Comparison of ENCODE assay signal across 13 cellular contexts in the genomic region with DNA sequence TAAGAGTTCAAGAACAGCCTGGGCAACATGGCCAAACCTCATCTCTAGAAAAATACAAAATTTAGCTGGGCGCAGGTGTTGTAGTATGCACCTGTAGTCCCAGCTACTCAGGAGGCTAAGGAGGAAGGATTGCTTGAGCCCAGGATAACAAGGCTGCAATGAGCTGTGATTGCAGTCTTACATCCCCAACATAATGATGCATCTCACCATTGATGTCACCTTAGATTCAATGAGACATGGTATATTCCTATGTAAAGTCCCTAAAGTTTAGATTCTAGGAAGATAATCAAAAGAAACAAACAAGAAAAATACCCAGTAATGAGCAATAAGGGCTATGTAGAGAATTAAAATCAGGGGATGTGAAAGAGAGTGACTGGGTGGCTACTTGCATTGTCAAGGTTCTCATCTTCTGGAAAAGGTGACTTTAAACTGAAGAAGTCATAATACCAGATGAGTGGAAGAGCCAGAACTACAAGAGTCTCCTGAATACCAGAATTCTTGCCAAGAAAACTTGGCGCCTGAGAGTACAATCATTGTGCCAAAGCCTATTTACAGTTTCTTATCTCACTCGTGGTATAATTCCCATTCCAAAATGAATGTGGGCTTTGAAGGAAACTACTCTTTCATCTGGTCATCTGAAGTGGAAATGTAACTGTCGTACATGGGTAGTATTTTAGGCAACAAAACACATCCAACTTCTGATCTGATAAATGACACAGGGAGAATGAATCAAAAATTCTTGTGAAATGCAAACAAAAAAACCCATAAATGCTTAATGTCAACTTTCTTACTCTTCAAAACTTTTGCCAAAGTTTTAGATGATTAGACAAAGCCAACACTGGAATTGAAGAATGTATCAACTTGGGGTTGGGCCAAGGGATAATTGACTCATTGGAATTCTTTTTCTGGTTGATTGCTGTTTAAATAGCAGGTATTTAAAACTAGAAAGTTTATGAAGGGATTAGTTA.
A peak's percentile ranks its signal among the peaks of the same experiment; 100 is the strongest.
DNase-seq lines count a peak whose midpoint lies in the region; ATAC-seq, FAIRE-seq and TF ChIP-seq lines count a peak whose summit lies in the region.
"Had no signal": no experiment of that assay in that cellular context is flagged by ENCODE, and none has a peak within 500 bp of the region (broad histone marks: within the 10 kb centered on the region; RNA-seq: fewer than 3 reads in every experiment).

No MANE protein-coding gene starts in this region.

- peaks cover 5% of the 10 kb centered on the region for H3K4me1 ChIP-seq in mucosa of descending colon (ENCODE audit: low read depth)

- no peaks in the 10 kb centered on the region for H3K36me3 ChIP-seq in mucosa of descending colon (ENCODE audit: low read depth)

- no peaks in the 10 kb centered on the region for H3K9me3 ChIP-seq in mucosa of descending colon

- intact Hi-C loops in mucosa of descending colon (cut with DNase I, micrococcal nuclease), result no loop called here

- FAIRE-seq in endometrium (lab: Jason Lieb, UNC), result peak; percentile 96
- FAIRE-seq: HTR-8/SVneo, TTC549 had no signal

- no peak overlapping the region for H3K4me3 ChIP-seq in mucosa of descending colon
- H3K4me3 ChIP-seq in coronary artery, result no peak overlapping the region

- peak; percentile 85 for ATAC-seq in mucosa of descending colon
- ATAC-seq in GM21619 (IDR thresholded peaks at IDR 0.05; ENCODE audit: unreplicated experiment), result no peak
- ATAC-seq: CD8-positive, alpha-beta T cell had no signal

- DNase-seq in AG09319 (ENCODE audit: extremely low read depth, low read depth) (peak; percentile 53), HS-27A (ENCODE audit: low read depth) (peak; percentile 31), mucosa of descending colon (peak in 1 of 3 donors; percentile 53), GM19240 (ENCODE audit: insufficient read length, low spot score) (no peak), coronary artery (ENCODE audit: low spot score) (no peak), HPDE6-E6E7 (ENCODE audit: extremely low spot score) (no peak)
- DNase-seq: activated T-cell treated with anti-CD3 and anti-CD28 coated beads, Interleukin-2, amount 50 U/mL, for 48 hours; CD8-positive, alpha-beta T cell; head of caudate nucleus had no signal

- TF ChIP-seq CTCF in AG09319 (IDR thresholded peaks at IDR 0.05; ENCODE audit: low read depth, low read length), result no peak
- no peak for TF ChIP-seq CTCF in mucosa of descending colon (IDR thresholded peaks at IDR 0.05)
- no peak for TF ChIP-seq CTCF in coronary artery (IDR thresholded peaks at IDR 0.05)

- H3K27ac ChIP-seq in coronary artery, result no peak overlapping the region

Comparison
In these comparisons a context has a peak if more than half of its experiments do, and no peak if none do; other contexts are left out.
1. DNase-seq: peak in AG09319 (single experiment) and HS-27A (single experiment); none in GM19240 (single experiment), coronary artery (single experiment) and HPDE6-E6E7 (single experiment).